In the genomic region with DNA sequence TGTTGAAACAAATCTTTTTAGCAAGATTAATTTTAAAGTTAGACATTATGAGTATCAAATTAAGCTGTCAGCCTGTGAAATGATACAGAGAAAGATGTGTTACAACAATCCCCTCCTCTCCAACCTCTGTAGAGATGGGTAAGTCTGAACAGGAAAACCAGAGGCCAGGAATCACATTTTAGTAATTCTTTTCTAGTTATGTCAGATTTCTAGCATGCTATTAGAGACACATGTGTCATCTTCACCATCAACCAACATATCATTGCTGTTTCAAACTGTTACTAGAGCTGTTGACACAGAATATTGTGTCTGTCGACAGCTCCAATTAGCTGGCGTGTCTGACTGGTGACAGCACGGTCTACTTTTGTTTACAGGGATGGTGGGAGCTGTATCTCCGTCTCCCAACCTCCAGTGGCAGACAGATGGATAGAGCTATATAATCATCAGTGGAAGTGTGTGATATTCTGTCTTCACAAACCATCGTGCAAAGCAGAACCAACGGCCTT, we compare ENCODE assay signal across 16 cellular contexts.
A peak's percentile ranks its signal among the peaks of the same experiment; 100 is the strongest.
DNase-seq lines count a peak whose midpoint lies in the region; ATAC-seq, FAIRE-seq and TF ChIP-seq lines count a peak whose summit lies in the region.
"Had no signal": no experiment of that assay in that cellular context is flagged by ENCODE, and none has a peak within 500 bp of the region (broad histone marks: within the 10 kb centered on the region; RNA-seq: fewer than 3 reads in every experiment).

No MANE protein-coding gene starts in this region.

- H4K20me1 ChIP-seq in keratinocyte (ENCODE audit: control insufficient read depth, extremely low read depth, insufficient read depth, low read length) = no peaks in the 10 kb centered on the region

- H3K27ac ChIP-seq in RWPE2 (ENCODE audit: poor library complexity, severe bottlenecking) = peak overlapping the region; percentile 38
- H3K27ac ChIP-seq in keratinocyte (ENCODE audit: control insufficient read depth, insufficient read depth, low read length) = no peak overlapping the region
- no peak overlapping the region for H3K27ac ChIP-seq in left lung

- no peaks in the 10 kb centered on the region for H3K9me1 ChIP-seq in keratinocyte (ENCODE audit: control insufficient read depth, extremely low read depth, insufficient read depth, low read length)

- H3K4me1 ChIP-seq in RWPE2 (ENCODE audit: insufficient read depth, poor library complexity, severe bottlenecking) (peaks cover 16% of the 10 kb centered on the region), keratinocyte (ENCODE audit: control insufficient read depth, extremely low read depth, insufficient read depth, low read length) (peaks cover 10% of the 10 kb centered on the region), left lung (no peaks in the 10 kb centered on the region)

- FAIRE-seq in H54 (lab: Jason Lieb, UNC) (peak; percentile 15), keratinocyte (lab: Jason Lieb, UNC) (peak; percentile 75)

- TF ChIP-seq CTCF in RWPE2 (IDR thresholded peaks at IDR 0.05; ENCODE audit: poor library complexity, severe bottlenecking) (no peak), keratinocyte (optimal IDR thresholded peaks at IDR 0.05 in 1 of 3, IDR thresholded peaks at IDR 0.05 in 1 of 3, conservative IDR thresholded peaks at IDR 0.05 in 1 of 3; ENCODE audit: extremely low read depth in 1 of 3, insufficient read depth in 2 of 3, low read length in 3 of 3) (no peak), left lung (IDR thresholded peaks at IDR 0.05) (no peak)

- H3K4me3 ChIP-seq in RWPE2 (ENCODE audit: severe bottlenecking) (no peak overlapping the region), keratinocyte (ENCODE audit: control insufficient read depth in 2 of 3, extremely low read depth in 1 of 3, insufficient read depth in 2 of 3, low read depth in 1 of 3, low read length in 3 of 3) (no peak overlapping the region), left lung (no peak overlapping the region)

- no peak for TF ChIP-seq POLR2A in H54 (IDR thresholded peaks at IDR 0.05; ENCODE audit: low read depth, low read length)

- intact Hi-C loops in left lung (cut with DNase I) = no loop called here

- no peak overlapping the region for H3K9ac ChIP-seq in keratinocyte (ENCODE audit: control insufficient read depth, extremely low read depth, insufficient read depth, low read length)

- H3K36me3 ChIP-seq in RWPE2 (ENCODE audit: low read depth) (no peaks in the 10 kb centered on the region), keratinocyte (ENCODE audit: control insufficient read depth in 2 of 2, extremely low read depth in 1 of 2, insufficient read depth in 2 of 2, low read length in 2 of 2) (no peaks in the 10 kb centered on the region), left lung (no peaks in the 10 kb centered on the region)

- H3K79me2 ChIP-seq in keratinocyte (ENCODE audit: control insufficient read depth, insufficient read depth, low read length) = no peaks in the 10 kb centered on the region

- dilution Hi-C loops in keratinocyte (cut with MboI; ENCODE audit: extremely low pct_ligation_motif_present, low sequenced_read_pairs) = no loop called here

- no peak overlapping the region for H3K4me2 ChIP-seq in keratinocyte (ENCODE audit: control insufficient read depth, extremely low read depth, insufficient read depth, low read depth, low read length)

- DNase-seq in Daoy (ENCODE audit: low read depth) (peak; percentile 21), H54 (ENCODE audit: insufficient read length, low spot score) (no peak), RWPE2 (ENCODE audit: low spot score) (no peak), keratinocyte (ENCODE audit: low read depth, low spot score) (no peak), T1000 (lab: John Stamatoyannopoulos, UW) (no peak), left lung (no peak)
- DNase-seq: CD4-positive, CD25-positive, alpha-beta regulatory T cell; H9; HFFc6; KG1; NCI-H1092 treated with DMSO at 0.1 percent for 48 hours; NCI-H1930; NCI-H526 treated with DMSO at 0.1 percent for 48 hours; T-helper 1 cell had no signal

- ATAC-seq in RWPE2 (ENCODE audit: low read depth) (peak; percentile 38; the same call in 1 of the 3 replicates), left lung (no peak), HG03378 (IDR thresholded peaks at IDR 0.05; ENCODE audit: unreplicated experiment) (no peak)
- ATAC-seq: SK-N-SH treated with all-trans-retinoic acid at 6 μM for 48 hours had no signal

- H3K27me3 ChIP-seq in RWPE2 (ENCODE audit: insufficient read depth, poor library complexity, severe bottlenecking) = no peaks in the 10 kb centered on the region
- no peaks in the 10 kb centered on the region for H3K27me3 ChIP-seq in keratinocyte (ENCODE audit: control insufficient read depth, extremely low read depth, insufficient read depth, low read length)
- H3K27me3 ChIP-seq in left lung = no peaks in the 10 kb centered on the region

- H3K9me3 ChIP-seq in RWPE2 (ENCODE audit: severe bottlenecking) (no peaks in the 10 kb centered on the region), keratinocyte (ENCODE audit: control insufficient read depth, low read depth, low read length) (peaks cover 3% of the 10 kb centered on the region), left lung (peaks cover 0 to 22% of the 10 kb centered on the region in 2 donors)

- peak overlapping the region; percentile 2 for H2AFZ ChIP-seq in keratinocyte (ENCODE audit: control insufficient read depth, low read length)
